ENCODE assay signal across 11 cellular contexts in genomic region chr15:83446417-83446816, GRCh38. TPM values are rescaled to one million over a fixed set of nuclear protein-coding genes. Genes with fewer than 3 reads are reported as not detected.
DNase-seq lines count a peak whose midpoint lies in the region; ATAC-seq and TF ChIP-seq lines count a peak whose summit lies in the region.
"Had no signal": no experiment of that assay in that cellular context is flagged by ENCODE, and none has a peak within 500 bp of the region (broad histone marks: within the 10 kb centered on the region; RNA-seq: fewer than 3 reads in every experiment).

No MANE protein-coding gene starts in this region.

- H3K27ac Mint-ChIP-seq in natural killer cell treated with Interleukin-12 subunit alpha and Interleukin-12 subunit beta and Interleukin-15 and Interleukin-18, amount 100 ng/mL, for 72 hours: no peak overlapping the region
- no peak overlapping the region for H3K27ac Mint-ChIP-seq in effector memory CD8-positive, alpha-beta T cell
- H3K27ac Mint-ChIP-seq: activated CD4-positive, alpha-beta memory T cell treated with anti-CD3 and anti-CD28 coated beads for 36 hours had no signal

- no peaks in the 10 kb centered on the region for H3K79me2 ChIP-seq in ACC112 (ENCODE audit: control insufficient read depth, insufficient read depth, low read length, unreplicated experiment)

- no peaks in the 10 kb centered on the region for H3K36me3 ChIP-seq in ACC112 (ENCODE audit: insufficient read depth, low read length)

- H3K27ac ChIP-seq in ACC112 (ENCODE audit: low read depth, low read length) (no peak overlapping the region), coronary artery (no peak overlapping the region)
- H3K27ac ChIP-seq: C4-2B had no signal

- H3K9me3 Mint-ChIP-seq in natural killer cell treated with Interleukin-12 subunit alpha and Interleukin-12 subunit beta and Interleukin-15 and Interleukin-18, amount 100 ng/mL, for 72 hours: no peaks in the 10 kb centered on the region
- H3K9me3 Mint-ChIP-seq in effector memory CD8-positive, alpha-beta T cell: no peaks in the 10 kb centered on the region
- H3K9me3 Mint-ChIP-seq: activated CD4-positive, alpha-beta memory T cell treated with anti-CD3 and anti-CD28 coated beads for 36 hours had no signal

- H3K27me3 Mint-ChIP-seq in natural killer cell treated with Interleukin-12 subunit alpha and Interleukin-12 subunit beta and Interleukin-15 and Interleukin-18, amount 100 ng/mL, for 72 hours: peaks cover 38 to 43% of the 10 kb centered on the region in 2 donors
- H3K27me3 Mint-ChIP-seq in effector memory CD8-positive, alpha-beta T cell: peaks cover 32 to 38% of the 10 kb centered on the region in 2 donors

- H3K4me3 ChIP-seq in ACC112 (ENCODE audit: low read depth, low read length) (peak overlapping the region; percentile 79), coronary artery (peak overlapping the region; percentile 69)
- peak overlapping the region; percentile 60 for H3K4me3 ChIP-seq in Jurkat, Clone E6-1 (ENCODE audit: low read length)

- H3K4me1 Mint-ChIP-seq in natural killer cell treated with Interleukin-12 subunit alpha and Interleukin-12 subunit beta and Interleukin-15 and Interleukin-18, amount 100 ng/mL, for 72 hours (ENCODE audit: low read depth in 2 of 2): peaks cover 5 to 8% of the 10 kb centered on the region in 2 donors
- peaks cover 3 to 5% of the 10 kb centered on the region in 2 donors for H3K4me1 Mint-ChIP-seq in effector memory CD8-positive, alpha-beta T cell (ENCODE audit: low read depth in 2 of 2)

- peaks cover 3% of the 10 kb centered on the region for H3K4me1 ChIP-seq in ACC112 (ENCODE audit: control insufficient read depth, insufficient read depth, low read length, unreplicated experiment)

- no peak for TF ChIP-seq CTCF in coronary artery (IDR thresholded peaks at IDR 0.05)

- ATAC-seq in natural killer cell treated with Interleukin-12 subunit alpha and Interleukin-12 subunit beta and Interleukin-15 and Interleukin-18, amount 100 ng/mL, for 72 hours: no peak
- ATAC-seq in GM21786 (IDR thresholded peaks at IDR 0.05; ENCODE audit: unreplicated experiment): no peak
- no peak for ATAC-seq in effector memory CD8-positive, alpha-beta T cell (replicated peaks)

- peak overlapping the region; percentile 51 for H3K4me3 Mint-ChIP-seq in natural killer cell treated with Interleukin-12 subunit alpha and Interleukin-12 subunit beta and Interleukin-15 and Interleukin-18, amount 100 ng/mL, for 72 hours
- peak overlapping the region in 1 of 2 donors; percentile 29 for H3K4me3 Mint-ChIP-seq in effector memory CD8-positive, alpha-beta T cell

- DNase-seq in Jurkat, Clone E6-1 (ENCODE audit: low read depth, low spot score): no peak
- no peak for DNase-seq in coronary artery (ENCODE audit: low spot score)
- DNase-seq in natural killer cell treated with Interleukin-12 subunit alpha and Interleukin-12 subunit beta and Interleukin-15 and Interleukin-18, amount 100 ng/mL, for 72 hours (ENCODE audit: low spot score): no peak
- no peak for DNase-seq in HK-2 (ENCODE audit: unreplicated experiment)
- DNase-seq in NOMO-1 (lab: John Stamatoyannopoulos, UW; ENCODE audit: unreplicated experiment in 2 of 2): no peak
- DNase-seq in effector memory CD8-positive, alpha-beta T cell: no peak
- DNase-seq: effector CD4-positive, alpha-beta T cell had no signal

- H3K27me3 ChIP-seq in ACC112 (ENCODE audit: insufficient read depth, low read length): peaks cover 40% of the 10 kb centered on the region

- no peaks in the 10 kb centered on the region for H3K36me3 Mint-ChIP-seq in natural killer cell treated with Interleukin-12 subunit alpha and Interleukin-12 subunit beta and Interleukin-15 and Interleukin-18, amount 100 ng/mL, for 72 hours
- no peaks in the 10 kb centered on the region for H3K36me3 Mint-ChIP-seq in effector memory CD8-positive, alpha-beta T cell (ENCODE audit: insufficient read depth)
- H3K36me3 Mint-ChIP-seq: activated CD4-positive, alpha-beta memory T cell treated with anti-CD3 and anti-CD28 coated beads for 36 hours had no signal

- no peak overlapping the region for H2AFZ ChIP-seq in ACC112 (ENCODE audit: low read length, unreplicated experiment)

RNA-seq across cellular contexts. Expression of gene SH3GL3, which starts 0.7 kb away (rescaled TPM):
- 7.8 TPM for polyA plus RNA-seq in Jurkat, Clone E6-1 (2012; ENCODE audit: insufficient read depth, insufficient read length)
- total RNA-seq in natural killer cell treated with Interleukin-12 subunit alpha and Interleukin-12 subunit beta and Interleukin-15 and Interleukin-18, amount 100 ng/mL, for 72 hours: not detected
- total RNA-seq: activated CD4-positive, alpha-beta memory T cell treated with anti-CD3 and anti-CD28 coated beads for 36 hours had no signal
